In the genomic region with DNA sequence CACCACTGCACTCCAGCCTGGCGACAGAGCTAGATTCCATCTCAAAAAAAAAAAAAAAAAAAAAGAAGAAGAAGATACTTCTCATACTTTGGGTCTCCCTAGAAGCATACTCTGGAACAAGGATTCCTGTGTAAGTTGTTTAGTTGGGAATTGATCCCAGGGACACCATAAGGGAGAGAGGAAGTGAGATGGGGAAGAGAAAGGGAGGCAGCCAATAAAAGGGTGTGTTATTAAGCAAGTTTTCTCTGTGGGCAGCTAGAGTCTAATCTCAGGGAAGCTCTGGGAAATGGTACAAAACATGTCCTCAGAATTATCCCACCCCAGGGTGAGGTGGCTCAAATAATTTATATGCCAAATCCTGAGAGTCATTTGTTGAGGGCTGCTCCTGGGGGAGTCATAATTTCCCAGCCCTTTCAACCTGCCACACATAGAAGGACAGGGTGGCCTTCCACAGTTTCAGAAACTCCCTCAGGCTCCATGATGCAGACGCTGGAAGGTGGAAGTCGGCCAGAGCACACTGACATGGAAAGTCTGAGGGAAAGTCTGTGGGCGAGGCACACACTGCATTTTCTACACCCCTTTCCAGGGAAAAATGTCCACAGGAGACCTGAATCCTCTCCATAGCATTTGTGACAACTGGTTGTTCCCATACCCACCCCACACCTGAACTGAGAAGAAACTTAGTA, we compare ENCODE assay signal across 29 cellular contexts.
A peak's percentile ranks its signal among the peaks of the same experiment; 100 is the strongest.
DNase-seq lines count a peak whose midpoint lies in the region; ATAC-seq and TF ChIP-seq lines count a peak whose summit lies in the region.
"Had no signal": no experiment of that assay in that cellular context is flagged by ENCODE, and none has a peak within 500 bp of the region (broad histone marks: within the 10 kb centered on the region; RNA-seq: fewer than 3 reads in every experiment).

No MANE protein-coding gene starts in this region.

- 59% methylated on average over 4 of the region's 4 CpGs; no CpG with 5 or more reads in 1 of the 2 donors for WGBS in transverse colon (ENCODE audit: low coverage in 1 of 2), 2 donors
- WGBS in SK-N-SH (ENCODE audit: low lambda C conversion rate), result 98% methylated on average over 4 of the region's 4 CpGs

- H4K20me1 ChIP-seq in neural progenitor cell (ENCODE audit: low read depth) (no peaks in the 10 kb centered on the region), SK-N-SH (ENCODE audit: insufficient read depth) (no peaks in the 10 kb centered on the region)

- peaks cover 9% of the 10 kb centered on the region for H3K4me1 Mint-ChIP-seq in neural progenitor cell
- H3K4me1 Mint-ChIP-seq: naive B cell; stimulated activated naive B cell treated with anti-CD40 and anti-IgM and Interleukin-4, amounts not matched to agents 10 μg/mL and 1 μg/mL and 100 μg/mL, for 72 hours had no signal

- H3K4me1 ChIP-seq in neural progenitor cell (peaks cover 10% of the 10 kb centered on the region), transverse colon (peaks cover 0 to 16% (median 5%) of the 10 kb centered on the region in 4 donors), SK-N-SH (ENCODE audit: control insufficient read depth in 1 of 2, insufficient read depth in 2 of 2, low read depth in 1 of 2, low read length in 1 of 2) (peaks cover 3 to 8% of the 10 kb centered on the region in 2 experiments; a peak in 1 of 4 replicates)

- ATAC-seq in Right ventricle myocardium superior (ENCODE audit: poor library complexity), result peak; percentile 36
- ATAC-seq: activated CD8-positive, alpha-beta T cell treated with anti-CD3 and anti-CD28 coated beads for 36 hours; foreskin keratinocyte; GM12878; HCT116; stimulated activated naive B cell treated with anti-CD40 and anti-IgM and Interleukin-4, amounts not matched to agents 10 μg/mL and 1 μg/mL and 100 μg/mL, for 72 hours had no signal

- H3K9ac ChIP-seq in neural progenitor cell (no peak overlapping the region), SK-N-SH (no peak overlapping the region)

- no peak overlapping the region for H3K27ac ChIP-seq in neural progenitor cell
- H3K27ac ChIP-seq in transverse colon, result peak overlapping the region; percentile 19 to 75 (median 52)
- H3K27ac ChIP-seq in RWPE1, result no peak overlapping the region
- no peak overlapping the region for H3K27ac ChIP-seq in SK-N-SH (ENCODE audit: low read depth in 2 of 2, low read length in 1 of 2)
- H3K27ac ChIP-seq: cardiac muscle cell, dorsolateral prefrontal cortex, foreskin keratinocyte, ovary had no signal

- H3K27me3 ChIP-seq in neural progenitor cell, result no peaks in the 10 kb centered on the region
- no peaks in the 10 kb centered on the region for H3K27me3 ChIP-seq in transverse colon
- no peaks in the 10 kb centered on the region for H3K27me3 ChIP-seq in SK-N-SH (ENCODE audit: insufficient read depth)
- H3K27me3 ChIP-seq: cardiac muscle cell, dorsolateral prefrontal cortex, foreskin keratinocyte, ovary, tibial nerve had no signal

- H3K36me3 ChIP-seq in neural progenitor cell (no peaks in the 10 kb centered on the region), transverse colon (no peaks in the 10 kb centered on the region), SK-N-SH (replicated peaks in 1 of 2; ENCODE audit: control insufficient read depth in 1 of 2, insufficient read depth in 2 of 2, low read length in 1 of 2) (no peaks in the 10 kb centered on the region)
- H3K36me3 ChIP-seq: cardiac muscle cell, ovary, tibial nerve had no signal

- no peaks in the 10 kb centered on the region for H3K36me3 Mint-ChIP-seq in neural progenitor cell
- H3K36me3 Mint-ChIP-seq: memory B cell; naive B cell; stimulated activated naive B cell treated with anti-CD40 and anti-IgM and Interleukin-4, amounts not matched to agents 10 μg/mL and 1 μg/mL and 100 μg/mL, for 72 hours had no signal

- H3K9me3 Mint-ChIP-seq in neural progenitor cell, result no peaks in the 10 kb centered on the region
- H3K9me3 Mint-ChIP-seq: activated CD8-positive, alpha-beta T cell treated with anti-CD3 and anti-CD28 coated beads for 36 hours; memory B cell; naive B cell; stimulated activated naive B cell treated with anti-CD40 and anti-IgM and Interleukin-4, amounts not matched to agents 10 μg/mL and 1 μg/mL and 100 μg/mL, for 72 hours had no signal

- H3K79me2 ChIP-seq in neural progenitor cell (ENCODE audit: low read depth) (no peaks in the 10 kb centered on the region), SK-N-SH (ENCODE audit: insufficient read depth) (no peaks in the 10 kb centered on the region)

- no peak overlapping the region for H3K4me3 Mint-ChIP-seq in neural progenitor cell
- H3K4me3 Mint-ChIP-seq: activated CD8-positive, alpha-beta T cell treated with anti-CD3 and anti-CD28 coated beads for 36 hours; memory B cell; stimulated activated naive B cell treated with anti-CD40 and anti-IgM and Interleukin-4, amounts not matched to agents 10 μg/mL and 1 μg/mL and 100 μg/mL, for 72 hours had no signal

- H3F3A ChIP-seq in neural progenitor cell (ENCODE audit: low read depth) (no peaks in the 10 kb centered on the region), SK-N-SH (replicated peaks; ENCODE audit: insufficient read depth) (no peaks in the 10 kb centered on the region)

- no peaks in the 10 kb centered on the region for H3K9me2 ChIP-seq in SK-N-SH

- no peaks in the 10 kb centered on the region for H3K9me3 ChIP-seq in neural progenitor cell (ENCODE audit: low read depth)
- H3K9me3 ChIP-seq in transverse colon, result no peaks in the 10 kb centered on the region
- H3K9me3 ChIP-seq in SK-N-SH, result no peaks in the 10 kb centered on the region
- H3K9me3 ChIP-seq: ovary, tibial nerve had no signal

- no peak overlapping the region for H3K4me2 ChIP-seq in neural progenitor cell
- H3K4me2 ChIP-seq in SK-N-SH, result no peak overlapping the region

- TF ChIP-seq CTCF in neural progenitor cell (IDR thresholded peaks at IDR 0.05) (no peak), transverse colon (IDR thresholded peaks at IDR 0.05) (no peak), RWPE1 (conservative IDR thresholded peaks at IDR 0.05; ENCODE audit: low read depth) (no peak), SK-N-SH (IDR thresholded peaks at IDR 0.05) (no peak)

- peaks cover 4% of the 10 kb centered on the region for H3K27me3 Mint-ChIP-seq in neural progenitor cell (ENCODE audit: insufficient read depth, low read depth)
- H3K27me3 Mint-ChIP-seq: activated CD8-positive, alpha-beta T cell treated with anti-CD3 and anti-CD28 coated beads for 36 hours; memory B cell; naive B cell; stimulated activated naive B cell treated with anti-CD40 and anti-IgM and Interleukin-4, amounts not matched to agents 10 μg/mL and 1 μg/mL and 100 μg/mL, for 72 hours had no signal

- POLR2A ChIA-PET in RWPE1 (lab: Yijun Ruan, JAX; ENCODE audit: low non-redundant PET) (no interaction called here), SK-N-SH (lab: Yijun Ruan, JAX) (no interaction called here)

- DNase-seq in RPMI7951 (ENCODE audit: low read depth), result peak; percentile 59
- no peak for DNase-seq in Right ventricle myocardium superior
- no peak for DNase-seq in neural progenitor cell (ENCODE audit: low spot score)
- no peak for DNase-seq in transverse colon
- no peak for DNase-seq in activated effector memory CD4-positive, alpha-beta T cell treated with anti-CD3 and anti-CD28 coated beads, Interleukin-2, amount 50 U/mL, for 16 hours
- no peak for DNase-seq in RWPE1 (ENCODE audit: low spot score)
- no peak for DNase-seq in DMS153 (lab: John Stamatoyannopoulos, UW)
- DNase-seq in SK-N-SH, result no peak
- DNase-seq: activated CD8-positive, alpha-beta T cell treated with anti-CD3 and anti-CD28 coated beads for 36 hours; activated naive CD4-positive, alpha-beta T cell; activated T-cell treated with anti-CD3 and anti-CD28 coated beads for 4 hours; AML-193; DMS53; dorsolateral prefrontal cortex; foreskin keratinocyte; hypothalamus; naive B cell; NCI-H2171 treated with DMSO at 0.1 percent for 48 hours; NCI-H526; ovary; stimulated activated CD4-positive, alpha-beta T cell treated with anti-CD3 and anti-CD28 coated beads, Interleukin-2, amount 100 ng/mL, for 24 hours; stimulated activated naive B cell treated with anti-CD40 and anti-IgM and Interleukin-4, amounts not matched to agents 10 μg/mL and 1 μg/mL and 100 μg/mL, for 72 hours; T1000 had no signal

- no peak overlapping the region for H3K27ac Mint-ChIP-seq in neural progenitor cell
- H3K27ac Mint-ChIP-seq: activated CD8-positive, alpha-beta T cell treated with anti-CD3 and anti-CD28 coated beads for 36 hours; memory B cell; stimulated activated naive B cell treated with anti-CD40 and anti-IgM and Interleukin-4, amounts not matched to agents 10 μg/mL and 1 μg/mL and 100 μg/mL, for 72 hours had no signal

- in situ Hi-C loops in transverse colon (cut with MboI; ENCODE audit: low pct_ligation_motif_present in 1 of 4, low pct_unique_long_range_greater_than_20kb in 1 of 4, low sequenced_read_pairs in 3 of 4), result no loop called here

- H3K4me3 ChIP-seq in neural progenitor cell (no peak overlapping the region), transverse colon (no peak overlapping the region), SK-N-SH (ENCODE audit: low read depth in 2 of 2, low read length in 1 of 2) (no peak overlapping the region)
- H3K4me3 ChIP-seq: cardiac muscle cell, dorsolateral prefrontal cortex, GM12878, ovary, skin epidermis, tibial nerve had no signal

- intact Hi-C loops in Right ventricle myocardium superior (cut with DNase I), result no loop called here
- intact Hi-C loops in transverse colon (cut with DNase I; ENCODE audit: low total_unique reads), result no loop called here

- no peak for TF ChIP-seq POLR2A in transverse colon (IDR thresholded peaks at IDR 0.05)

- H2AFZ ChIP-seq in neural progenitor cell (replicated peaks), result peak overlapping the region; percentile 31
- no peak overlapping the region for H2AFZ ChIP-seq in SK-N-SH (ENCODE audit: low read depth)

- TF ChIP-seq RAD21 in SK-N-SH (IDR thresholded peaks at IDR 0.05; ENCODE audit: low read length), result no peak

- no peak for TF ChIP-seq EP300 in transverse colon (IDR thresholded peaks at IDR 0.05; ENCODE audit: low read depth)
- TF ChIP-seq EP300 in SK-N-SH (IDR thresholded peaks at IDR 0.05; ENCODE audit: borderline replicate concordance in 1 of 2, low read depth in 1 of 2, low read length in 1 of 2), result no peak

- CTCF ChIA-PET in RWPE1 (lab: Yijun Ruan, JAX), result no interaction called here
- CTCF ChIA-PET in SK-N-SH (lab: Yijun Ruan, JAX), result no interaction called here

TF ChIP-seq in SK-N-SH, 30 proteins besides CTCF, POLR2A, EP300 and RAD21 (continues in another document):
- no peak for TF ChIP-seq NFIC (IDR thresholded peaks at IDR 0.05; ENCODE audit: borderline replicate concordance)
- no peak for TF ChIP-seq EZH2phosphoT487 (IDR thresholded peaks at IDR 0.05; ENCODE audit: borderline replicate concordance, low read depth)
- TF ChIP-seq RXRA (IDR thresholded peaks at IDR 0.05; ENCODE audit: borderline replicate concordance, low read depth), result no peak
- TF ChIP-seq RCOR1 (IDR thresholded peaks at IDR 0.05; ENCODE audit: low read length), result no peak
- TF ChIP-seq SIN3A (IDR thresholded peaks at IDR 0.05; ENCODE audit: borderline replicate concordance, low read depth, low read length), result no peak
- no peak for TF ChIP-seq TCF12 (IDR thresholded peaks at IDR 0.05)
- TF ChIP-seq, protein P1, sequence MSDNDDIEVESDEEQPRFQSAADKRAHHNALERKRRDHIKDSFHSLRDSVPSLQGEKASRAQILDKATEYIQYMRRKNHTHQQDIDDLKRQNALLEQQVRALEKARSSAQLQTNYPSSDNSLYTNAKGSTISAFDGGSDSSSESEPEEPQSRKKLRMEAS (IDR thresholded peaks at IDR 0.05; ENCODE audit: low read depth), result no peak

Comparison
In these comparisons a context has a peak if more than half of its experiments do, and no peak if none do; other contexts are left out.
1. H3K27ac ChIP-seq: peak in transverse colon (4 of 4); none in neural progenitor cell (single experiment), RWPE1 (single experiment) and SK-N-SH (0 of 2).